8 cellular contexts compared by ENCODE assay signal in the genomic region with DNA sequence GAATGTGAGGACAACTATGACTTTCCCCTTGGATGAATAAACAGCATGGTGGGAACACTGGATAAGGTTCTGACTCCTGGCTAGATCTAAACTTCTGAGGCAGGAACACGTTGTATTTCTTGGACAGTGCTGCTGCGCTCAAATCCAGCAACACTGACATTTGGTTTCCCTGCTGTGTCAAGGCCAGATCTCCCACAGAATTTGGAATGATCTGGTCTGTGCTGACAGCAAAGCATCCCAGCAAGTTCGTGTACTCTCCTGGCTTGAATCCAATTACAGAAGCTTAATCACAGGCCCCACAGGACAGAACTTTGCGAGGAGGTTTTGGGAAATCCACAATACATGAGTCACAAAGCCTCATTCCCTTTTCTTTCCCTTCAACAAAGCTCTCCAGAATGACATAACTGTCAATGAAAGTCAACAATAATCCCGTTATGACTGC.
DNase-seq lines count a peak whose midpoint lies in the region; ATAC-seq, FAIRE-seq and TF ChIP-seq lines count a peak whose summit lies in the region.
"Had no signal": no experiment of that assay in that cellular context is flagged by ENCODE, and none has a peak within 500 bp of the region (broad histone marks: within the 10 kb centered on the region; RNA-seq: fewer than 3 reads in every experiment).

No MANE protein-coding gene starts in this region.

- no peak for TF ChIP-seq CTCF in RWPE1 (conservative IDR thresholded peaks at IDR 0.05; ENCODE audit: low read depth)
- TF ChIP-seq CTCF in epithelial cell of proximal tubule (conservative IDR thresholded peaks at IDR 0.05; ENCODE audit: low read depth, low read length): no peak
- TF ChIP-seq CTCF in upper lobe of right lung (IDR thresholded peaks at IDR 0.05): no peak

- no peaks in the 10 kb centered on the region for H3K36me3 ChIP-seq in upper lobe of right lung
- H3K36me3 ChIP-seq in small intestine (ENCODE audit: control insufficient read depth in 2 of 2, insufficient read depth in 2 of 2, low read length in 2 of 2): peaks cover 0 to 5% of the 10 kb centered on the region in 2 donors

- H3K4me1 ChIP-seq in upper lobe of right lung: no peaks in the 10 kb centered on the region
- H3K4me1 ChIP-seq in small intestine (ENCODE audit: control insufficient read depth in 2 of 2, insufficient read depth in 1 of 2, low read depth in 1 of 2, low read length in 1 of 2): no peaks in the 10 kb centered on the region

- no peak overlapping the region for H3K4me3 ChIP-seq in epithelial cell of proximal tubule (ENCODE audit: low read depth, low read length)
- H3K4me3 ChIP-seq in upper lobe of right lung: no peak overlapping the region
- no peak overlapping the region for H3K4me3 ChIP-seq in small intestine (ENCODE audit: low read depth in 1 of 2, low read length in 2 of 2)

- CTCF ChIA-PET in RWPE1 (lab: Yijun Ruan, JAX): interaction anchor here (1.2 kb wide), 1 partner anchor 20 kb away, joined by 3 read pairs; no protein-coding TSS in a partner anchor

- DNase-seq in RWPE1 (ENCODE audit: low spot score) (peak; percentile 2), epithelial cell of proximal tubule (ENCODE audit: low read depth) (peak; percentile 2), lung microvascular endothelial cell (ENCODE audit: low read depth in 2 of 2) (peak; percentile 92 to 99), upper lobe of right lung (no peak), small intestine (no peak), NCI-H226 (no peak)
- DNase-seq: NCI-H187 had no signal

- H3K27ac ChIP-seq in RWPE1: no peak overlapping the region
- no peak overlapping the region for H3K27ac ChIP-seq in upper lobe of right lung
- H3K27ac ChIP-seq in small intestine (ENCODE audit: low read depth in 1 of 2, low read length in 1 of 2): no peak overlapping the region

- no peak for FAIRE-seq in small intestine (lab: Jason Lieb, UNC)

- no peaks in the 10 kb centered on the region for H3K27me3 ChIP-seq in upper lobe of right lung
- no peaks in the 10 kb centered on the region for H3K27me3 ChIP-seq in small intestine (ENCODE audit: control insufficient read depth in 2 of 2, insufficient read depth in 2 of 2, low read length in 2 of 2)

- POLR2A ChIA-PET in RWPE1 (lab: Yijun Ruan, JAX; ENCODE audit: low non-redundant PET): no interaction called here

- intact Hi-C loops in upper lobe of right lung (cut with DNase I): no loop called here

- WGBS in small intestine, 3 donors: 55 to 73% (median 68%) methylated on average over 5 of the region's 5 CpGs

- ATAC-seq in upper lobe of right lung: peak; percentile 48
- no peak for ATAC-seq in GM18861 (IDR thresholded peaks at IDR 0.05; ENCODE audit: unreplicated experiment)

- no peaks in the 10 kb centered on the region for H3K9me3 ChIP-seq in upper lobe of right lung
- H3K9me3 ChIP-seq in small intestine (ENCODE audit: control insufficient read depth, low read depth): no peaks in the 10 kb centered on the region

Comparison
In these comparisons a context has a peak if more than half of its experiments do, and no peak if none do; other contexts are left out.
1. DNase-seq: peak in RWPE1 (single experiment), epithelial cell of proximal tubule (single experiment) and lung microvascular endothelial cell (2 of 2); none in upper lobe of right lung (single experiment), small intestine (single experiment) and NCI-H226 (single experiment).